ENCODE assay signal across 8 cellular contexts in the genomic region with DNA sequence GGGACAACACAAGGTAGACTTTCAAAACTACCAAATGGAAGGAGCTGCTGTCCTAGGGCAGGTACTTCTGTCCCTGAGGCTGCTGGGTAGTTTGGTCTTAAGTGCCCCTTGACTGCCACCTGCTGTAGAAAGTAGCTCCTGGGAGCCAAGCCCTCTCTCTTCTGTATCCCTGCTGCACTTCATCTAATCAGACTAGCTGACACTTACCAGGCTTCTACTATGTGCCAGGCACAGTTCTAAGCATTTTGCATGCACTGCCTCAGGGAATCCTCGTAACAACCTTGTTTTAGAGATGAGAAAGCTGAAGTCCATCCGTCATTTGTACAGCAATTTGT. TPM values are rescaled to one million over a fixed set of nuclear protein-coding genes. Genes with fewer than 3 reads are reported as not detected.
DNase-seq lines count a peak whose midpoint lies in the region; ATAC-seq and TF ChIP-seq lines count a peak whose summit lies in the region.

No MANE protein-coding gene starts in this region.

- H3K36me3 ChIP-seq in ACC112 (ENCODE audit: insufficient read depth, low read length), result 0 out of 2 replicates have a peak, but pooled peaks cover 6% of the 10 kb centered on the region

- peaks cover 11% of the 10 kb centered on the region for H3K4me1 Mint-ChIP-seq in activated T-helper 1 cell treated with anti-CD3 and anti-CD28 coated beads, Interleukin-12 subunit alpha, Interleukin-12 subunit beta, Interleukin-2, Interleukin-4 antibody, amounts not matched to agents 30 ng/mL and 10 ng/mL and 1 ng/mL, durations not matched to agents 14 hours and 24 hours and 36 hours (ENCODE audit: low read depth)

- TF ChIP-seq CTCF in GM12865 (IDR thresholded peaks at IDR 0.05; ENCODE audit: insufficient read depth, low read depth, low read length, missing control alignments), result peak; percentile 33

- no peaks in the 10 kb centered on the region for H3K79me2 ChIP-seq in ACC112 (ENCODE audit: control insufficient read depth, insufficient read depth, low read length, unreplicated experiment)

- H3K4me3 ChIP-seq in ACC112 (ENCODE audit: low read depth, low read length) (no peak overlapping the region), GM12865 (ENCODE audit: low read depth, low read length) (no peak overlapping the region)

- H3K27ac Mint-ChIP-seq in activated T-helper 1 cell treated with anti-CD3 and anti-CD28 coated beads, Interleukin-12 subunit alpha, Interleukin-12 subunit beta, Interleukin-2, Interleukin-4 antibody, amounts not matched to agents 30 ng/mL and 10 ng/mL and 1 ng/mL, durations not matched to agents 14 hours and 24 hours and 36 hours, result no peak overlapping the region

- H3K27me3 ChIP-seq in ACC112 (ENCODE audit: insufficient read depth, low read length), result no peaks in the 10 kb centered on the region

- no peaks in the 10 kb centered on the region for H3K27me3 Mint-ChIP-seq in activated T-helper 1 cell treated with anti-CD3 and anti-CD28 coated beads, Interleukin-12 subunit alpha, Interleukin-12 subunit beta, Interleukin-2, Interleukin-4 antibody, amounts not matched to agents 30 ng/mL and 10 ng/mL and 1 ng/mL, durations not matched to agents 14 hours and 24 hours and 36 hours (ENCODE audit: insufficient read depth)

- ATAC-seq in GM19023 (IDR thresholded peaks at IDR 0.05; ENCODE audit: unreplicated experiment), result no peak

- H2AFZ ChIP-seq in ACC112 (ENCODE audit: low read length, unreplicated experiment), result no peak overlapping the region

- peaks cover 13% of the 10 kb centered on the region for H3K4me1 ChIP-seq in ACC112 (ENCODE audit: control insufficient read depth, insufficient read depth, low read length, unreplicated experiment)

- H3K36me3 Mint-ChIP-seq in activated T-helper 1 cell treated with anti-CD3 and anti-CD28 coated beads, Interleukin-12 subunit alpha, Interleukin-12 subunit beta, Interleukin-2, Interleukin-4 antibody, amounts not matched to agents 30 ng/mL and 10 ng/mL and 1 ng/mL, durations not matched to agents 14 hours and 24 hours and 36 hours (ENCODE audit: low read depth), result peaks cover 18% of the 10 kb centered on the region

- H3K27ac ChIP-seq in ACC112 (ENCODE audit: low read depth, low read length), result peak overlapping the region; percentile 26; the same call in 1 of the 2 replicates

- H3K4me3 Mint-ChIP-seq in activated T-helper 1 cell treated with anti-CD3 and anti-CD28 coated beads, Interleukin-12 subunit alpha, Interleukin-12 subunit beta, Interleukin-2, Interleukin-4 antibody, amounts not matched to agents 30 ng/mL and 10 ng/mL and 1 ng/mL, durations not matched to agents 14 hours and 24 hours and 36 hours, result no peak overlapping the region

- H3K9me3 Mint-ChIP-seq in activated T-helper 1 cell treated with anti-CD3 and anti-CD28 coated beads, Interleukin-12 subunit alpha, Interleukin-12 subunit beta, Interleukin-2, Interleukin-4 antibody, amounts not matched to agents 30 ng/mL and 10 ng/mL and 1 ng/mL, durations not matched to agents 14 hours and 24 hours and 36 hours, result no peaks in the 10 kb centered on the region

- intact Hi-C loops in activated T-helper 1 cell treated with anti-CD3 and anti-CD28 coated beads, Interleukin-12 subunit alpha, Interleukin-12 subunit beta, Interleukin-2, Interleukin-4 antibody, amounts not matched to agents 30 ng/mL and 10 ng/mL and 1 ng/mL, durations not matched to agents 14 hours and 24 hours and 36 hours (cut with micrococcal nuclease), result loop anchor here (1.0 kb wide), 1 partner anchor 315 kb away; no protein-coding TSS in a partner anchor

- DNase-seq in GM12865 (ENCODE audit: low read depth) (peak; percentile 58), NCI-H2171 (lab: John Stamatoyannopoulos, UW) (peak; percentile 2), iPS-NIHi11 (ENCODE audit: low spot score) (peak; percentile 66), C1 segment of cervical spinal cord (lab: John Stamatoyannopoulos, UW) (no peak), hepatic stellate cell (ENCODE audit: low spot score) (no peak)
- DNase-seq in activated T-helper 1 cell treated with anti-CD3 and anti-CD28 coated beads, Interleukin-12 subunit alpha, Interleukin-12 subunit beta, Interleukin-2, Interleukin-4 antibody, amounts not matched to agents 30 ng/mL and 10 ng/mL and 1 ng/mL, durations not matched to agents 14 hours and 24 hours and 36 hours (ENCODE audit: low spot score), result peak; percentile 31

RNA-seq across cellular contexts. Expression of a gene that starts 15.9 kb away (rescaled TPM):
- total RNA-seq in activated T-helper 1 cell treated with anti-CD3 and anti-CD28 coated beads, Interleukin-12 subunit alpha, Interleukin-12 subunit beta, Interleukin-2, Interleukin-4 antibody, amounts not matched to agents 30 ng/mL and 10 ng/mL and 1 ng/mL, durations not matched to agents 14 hours and 24 hours and 36 hours, result 129 and 135 TPM in 2 replicates

RNA-seq across cellular contexts. Expression of a gene that starts 33.2 kb away (rescaled TPM):
- 34.5 and 36.4 TPM in 2 replicates for total RNA-seq in activated T-helper 1 cell treated with anti-CD3 and anti-CD28 coated beads, Interleukin-12 subunit alpha, Interleukin-12 subunit beta, Interleukin-2, Interleukin-4 antibody, amounts not matched to agents 30 ng/mL and 10 ng/mL and 1 ng/mL, durations not matched to agents 14 hours and 24 hours and 36 hours

RNA-seq across cellular contexts. Expression of a gene that starts 38.8 kb away (rescaled TPM):
- 0.67 and 0.76 TPM in 2 replicates for total RNA-seq in activated T-helper 1 cell treated with anti-CD3 and anti-CD28 coated beads, Interleukin-12 subunit alpha, Interleukin-12 subunit beta, Interleukin-2, Interleukin-4 antibody, amounts not matched to agents 30 ng/mL and 10 ng/mL and 1 ng/mL, durations not matched to agents 14 hours and 24 hours and 36 hours

Comparison
In these comparisons a context has a peak if more than half of its experiments do, and no peak if none do; other contexts are left out.
1. DNase-seq: peak in GM12865 (single experiment), NCI-H2171 (single experiment), activated T-helper 1 cell treated with anti-CD3 and anti-CD28 coated beads, Interleukin-12 subunit alpha, Interleukin-12 subunit beta, Interleukin-2, Interleukin-4 antibody, amounts not matched to agents 30 ng/mL and 10 ng/mL and 1 ng/mL, durations not matched to agents 14 hours and 24 hours and 36 hours (single experiment) and iPS-NIHi11 (single experiment); none in C1 segment of cervical spinal cord (0 of 14) and hepatic stellate cell (single experiment).